21 cellular contexts compared by ENCODE assay signal in genomic region chr2:16093639-16094447, GRCh38.
A peak's percentile ranks its signal among the peaks of the same experiment; 100 is the strongest.
DNase-seq lines count a peak whose midpoint lies in the region; ATAC-seq and TF ChIP-seq lines count a peak whose summit lies in the region.
"Had no signal": no experiment of that assay in that cellular context is flagged by ENCODE, and none has a peak within 500 bp of the region (broad histone marks: within the 10 kb centered on the region; RNA-seq: fewer than 3 reads in every experiment).

No MANE protein-coding gene starts in this region.

- H3K27me3 Mint-ChIP-seq in brain = peaks cover 8% of the 10 kb centered on the region
- H3K27me3 Mint-ChIP-seq: activated CD4-positive, alpha-beta T cell treated with anti-CD3 and anti-CD28 coated beads, Interleukin-2, amount 10 ng/mL, durations not matched to agents 24 days and 14 days; CD4-positive, alpha-beta memory T cell had no signal

- H3K4me1 ChIP-seq in liver (ENCODE audit: control insufficient read depth in 4 of 4, insufficient read depth in 4 of 4, low read length in 3 of 4) (peaks cover 4 to 21% (median 8%) of the 10 kb centered on the region in 4 donors), transverse colon (peaks cover 0 to 20% (median 10%) of the 10 kb centered on the region in 4 donors)
- H3K4me1 ChIP-seq: upper lobe of right lung had no signal

- peak overlapping the region; percentile 21 to 80 (median 74) for H3K27ac Mint-ChIP-seq in brain
- H3K27ac Mint-ChIP-seq: activated CD4-positive, alpha-beta T cell treated with anti-CD3 and anti-CD28 coated beads, Interleukin-2, amount 10 ng/mL, durations not matched to agents 24 days and 14 days; CD4-positive, alpha-beta memory T cell had no signal

- DNase-seq in Right ventricle myocardium superior (no peak), cardiac septum (ENCODE audit: low spot score) (no peak), transverse colon (peak; percentile 50), HuH-7.5 (ENCODE audit: low spot score) (no peak), T-helper 9 cell (no peak)
- DNase-seq in activated CD4-positive, CD25-positive, alpha-beta regulatory T cell (lab: John Stamatoyannopoulos, UW) = no peak
- DNase-seq: activated CD4-positive, alpha-beta T cell treated with anti-CD3 and anti-CD28 coated beads, Interleukin-2, amount 10 ng/mL, durations not matched to agents 24 days and 14 days; activated CD8-positive, alpha-beta memory T cell treated with anti-CD3 and anti-CD28 coated beads, Interleukin-2, amount 50 U/mL, for 4 hours; activated effector memory CD4-positive, alpha-beta T cell treated with anti-CD3 and anti-CD28 coated beads, Interleukin-2, amount 50 U/mL, for 16 hours; CD4-positive, alpha-beta memory T cell; central memory CD4-positive, alpha-beta T cell; effector CD8-positive, alpha-beta T cell; head of caudate nucleus; midbrain; right cardiac atrium; stimulated activated naive CD4-positive, alpha-beta T cell; SW 1271; upper lobe of right lung had no signal

- no peak overlapping the region for H3K4me3 Mint-ChIP-seq in brain
- H3K4me3 Mint-ChIP-seq: activated CD4-positive, alpha-beta T cell treated with anti-CD3 and anti-CD28 coated beads, Interleukin-2, amount 10 ng/mL, durations not matched to agents 24 days and 14 days; CD4-positive, alpha-beta memory T cell had no signal

- no peaks in the 10 kb centered on the region for H3K9me3 ChIP-seq in liver (ENCODE audit: control insufficient read depth in 4 of 4, low read length in 3 of 4)
- no peaks in the 10 kb centered on the region for H3K9me3 ChIP-seq in transverse colon
- H3K9me3 ChIP-seq: upper lobe of right lung had no signal

- no peak for TF ChIP-seq POLR2A in transverse colon (IDR thresholded peaks at IDR 0.05)

- TF ChIP-seq RAD21 in liver (IDR thresholded peaks at IDR 0.05) = no peak

- H3K27me3 ChIP-seq in liver (ENCODE audit: control insufficient read depth in 4 of 4, insufficient read depth in 4 of 4, low read length in 3 of 4) = no peaks in the 10 kb centered on the region
- H3K27me3 ChIP-seq in transverse colon = no peaks in the 10 kb centered on the region
- H3K27me3 ChIP-seq: upper lobe of right lung had no signal

- WGBS in liver = 50% methylated on average over 16 of the region's 16 CpGs
- 37% methylated on average over 13 of the region's 16 CpGs; no CpG with 5 or more reads in 1 of the 2 donors for WGBS in transverse colon (ENCODE audit: low coverage in 1 of 2), 2 donors

- no peak overlapping the region for H3K27ac ChIP-seq in liver (ENCODE audit: low read depth in 1 of 2, low read length in 2 of 2)
- no peak overlapping the region for H3K27ac ChIP-seq in transverse colon
- H3K27ac ChIP-seq: upper lobe of right lung had no signal

- peaks cover 19% of the 10 kb centered on the region for H3K4me1 Mint-ChIP-seq in brain
- H3K4me1 Mint-ChIP-seq: activated CD4-positive, alpha-beta T cell treated with anti-CD3 and anti-CD28 coated beads, Interleukin-2, amount 10 ng/mL, durations not matched to agents 24 days and 14 days; CD4-positive, alpha-beta memory T cell had no signal

- peak; percentile 80 for ATAC-seq in Right ventricle myocardium superior (ENCODE audit: poor library complexity)
- ATAC-seq: Panc1, upper lobe of right lung had no signal

- H3K36me3 Mint-ChIP-seq in brain = no peaks in the 10 kb centered on the region
- H3K36me3 Mint-ChIP-seq: CD4-positive, alpha-beta memory T cell had no signal

- TF ChIP-seq EP300 in transverse colon (IDR thresholded peaks at IDR 0.05; ENCODE audit: low read depth) = no peak

- H3K9ac ChIP-seq in liver (ENCODE audit: low read depth in 1 of 2, low read length in 2 of 2) = no peak overlapping the region

- H3K36me3 ChIP-seq in liver (ENCODE audit: control insufficient read depth in 4 of 4, insufficient read depth in 3 of 4, low read depth in 1 of 4, low read length in 3 of 4) = no peaks in the 10 kb centered on the region
- no peaks in the 10 kb centered on the region for H3K36me3 ChIP-seq in transverse colon
- H3K36me3 ChIP-seq: upper lobe of right lung had no signal

- TF ChIP-seq CTCF in brain (conservative IDR thresholded peaks at IDR 0.05) = no peak
- TF ChIP-seq CTCF in liver (IDR thresholded peaks at IDR 0.05; ENCODE audit: low read depth, low read length, missing input control) = no peak
- no peak for TF ChIP-seq CTCF in transverse colon (IDR thresholded peaks at IDR 0.05)

- in situ Hi-C loops in transverse colon (cut with MboI; ENCODE audit: low pct_ligation_motif_present in 1 of 4, low pct_unique_long_range_greater_than_20kb in 1 of 4, low sequenced_read_pairs in 3 of 4) = no loop called here

- H3K9me3 Mint-ChIP-seq in brain = peaks cover 0 to 10% (median 0%) of the 10 kb centered on the region in 5 experiments
- H3K9me3 Mint-ChIP-seq: activated CD4-positive, alpha-beta T cell treated with anti-CD3 and anti-CD28 coated beads, Interleukin-2, amount 10 ng/mL, durations not matched to agents 24 days and 14 days had no signal

- H3K4me3 ChIP-seq in liver (ENCODE audit: low read depth in 1 of 3, low read length in 3 of 3) (no peak overlapping the region), transverse colon (no peak overlapping the region)
- H3K4me3 ChIP-seq: upper lobe of right lung had no signal

- intact Hi-C loops in Right ventricle myocardium superior (cut with DNase I) (no loop called here), cardiac septum (cut with DNase I) (no loop called here), transverse colon (cut with DNase I; ENCODE audit: low total_unique reads) (no loop called here)

TF ChIP-seq in liver, 16 proteins besides CTCF, POLR2A, EP300 and RAD21:
- TF ChIP-seq SP1 (IDR thresholded peaks at IDR 0.05) (no peak), HNF4A (conservative IDR thresholded peaks at IDR 0.05) (peak; percentile 24 to 29), REST (IDR thresholded peaks at IDR 0.05) (no peak), ATF3 (IDR thresholded peaks at IDR 0.05) (no peak)
TF ChIP-seq in liver: peak in this region for 1.
